In the genomic region with DNA sequence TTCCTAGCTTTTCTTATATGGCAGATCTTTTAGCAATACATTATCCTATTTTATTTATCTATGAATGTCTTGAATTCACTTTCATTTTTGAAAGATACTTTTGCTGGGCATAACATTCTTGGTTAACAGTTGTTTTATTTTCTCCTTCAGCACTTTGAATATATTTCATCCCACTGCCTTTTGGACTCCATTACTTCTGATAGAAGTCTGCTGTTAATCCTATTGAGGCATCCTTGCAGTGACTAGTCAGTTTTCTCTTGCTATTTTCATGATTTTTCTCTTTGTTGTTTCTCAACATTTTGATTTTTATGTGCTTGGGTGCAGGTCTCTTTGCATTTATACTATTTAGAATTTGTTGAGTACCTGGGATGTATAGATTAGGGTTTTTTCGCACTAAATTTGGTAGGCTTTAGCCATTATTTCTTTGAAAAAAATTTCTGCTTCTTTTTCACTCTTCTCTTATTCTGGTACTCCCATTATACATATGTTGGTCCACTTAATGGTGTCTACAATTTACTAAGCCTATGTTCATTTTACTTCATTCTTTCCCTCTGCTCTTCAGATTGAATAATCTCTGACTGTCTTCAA, we compare ENCODE assay signal across 18 cellular contexts. TPM values are rescaled to one million over a fixed set of nuclear protein-coding genes. Genes with fewer than 3 reads are reported as not detected.
A peak's percentile ranks its signal among the peaks of the same experiment; 100 is the strongest.
DNase-seq lines count a peak whose midpoint lies in the region; ATAC-seq and TF ChIP-seq lines count a peak whose summit lies in the region.
"Had no signal": no experiment of that assay in that cellular context is flagged by ENCODE, and none has a peak within 500 bp of the region (broad histone marks: within the 10 kb centered on the region; RNA-seq: fewer than 3 reads in every experiment).

No MANE protein-coding gene starts in this region.

- H3K27ac ChIP-seq in GM23248: no peak overlapping the region
- H3K27ac ChIP-seq in foreskin keratinocyte: no peak overlapping the region
- H3K27ac ChIP-seq in esophagus squamous epithelium: no peak overlapping the region
- H3K27ac ChIP-seq: BLaER1 had no signal

- H3K36me3 ChIP-seq in GM23248 (ENCODE audit: low read depth) (no peaks in the 10 kb centered on the region), adipocyte (ENCODE audit: control insufficient read depth, insufficient read depth, low read length, severe bottlenecking) (no peaks in the 10 kb centered on the region), esophagus squamous epithelium (no peaks in the 10 kb centered on the region)

- no peak overlapping the region for H3K4me2 ChIP-seq in GM23248 (ENCODE audit: unreplicated experiment)
- H3K4me2 ChIP-seq: BLaER1 had no signal

- no peak overlapping the region for H3K4me3 ChIP-seq in GM23248
- H3K4me3 ChIP-seq in adipocyte (ENCODE audit: low read length): no peak overlapping the region
- H3K4me3 ChIP-seq in esophagus squamous epithelium: no peak overlapping the region
- H3K4me3 ChIP-seq: BLaER1 had no signal

- H3K79me2 ChIP-seq in GM23248 (ENCODE audit: insufficient read depth): no peaks in the 10 kb centered on the region

- TF ChIP-seq CTCF in foreskin keratinocyte (conservative IDR thresholded peaks at IDR 0.05) (no peak), esophagus squamous epithelium (IDR thresholded peaks at IDR 0.05) (no peak)

- H3K9me3 ChIP-seq in GM23248 (ENCODE audit: low read depth) (no peaks in the 10 kb centered on the region), adipocyte (ENCODE audit: control insufficient read depth, low read length) (peaks cover 46% of the 10 kb centered on the region), esophagus squamous epithelium (peaks cover 0 to 30% (median 7%) of the 10 kb centered on the region in 3 donors)

- H3K9me2 ChIP-seq in GM23248 (ENCODE audit: insufficient read depth): no peaks in the 10 kb centered on the region

- no peak for ATAC-seq in foreskin keratinocyte
- ATAC-seq in HG02970 (IDR thresholded peaks at IDR 0.05; ENCODE audit: low FRiP score, unreplicated experiment): no peak
- ATAC-seq: HCT116 had no signal

- in situ Hi-C loops in GM23248 (cut with MboI): no loop called here

- no peak for TF ChIP-seq POLR2A in esophagus squamous epithelium (IDR thresholded peaks at IDR 0.05)

- WGBS in GM23248 (ENCODE audit: low coverage in 1 of 2, low lambda C conversion rate in 2 of 2, missing lambda C conversion rate in 2 of 2), 2 experiments: 24 to 27% methylated on average over 1 of the region's 1 CpG
- WGBS in esophagus squamous epithelium, 2 donors: 47 to 100% methylated on average over 1 of the region's 1 CpG

- H3K4me1 ChIP-seq in GM23248 (ENCODE audit: insufficient read depth) (no peaks in the 10 kb centered on the region), adipocyte (ENCODE audit: control insufficient read depth, insufficient read depth, low read length) (no peaks in the 10 kb centered on the region), foreskin keratinocyte (no peaks in the 10 kb centered on the region), esophagus squamous epithelium (no peaks in the 10 kb centered on the region)

- peak; percentile 16 for DNase-seq in NCI-H748 (lab: John Stamatoyannopoulos, UW; ENCODE audit: unreplicated experiment)
- no peak for DNase-seq in NCI-H748 treated with DMSO at 0.1 percent for 48 hours (lab: John Stamatoyannopoulos, UW)
- peak; percentile 9 for DNase-seq in GM23248
- DNase-seq in adipocyte (ENCODE audit: low read depth): peak; percentile 3
- DNase-seq in foreskin keratinocyte: peak; percentile 1
- no peak for DNase-seq in GM19238 (ENCODE audit: insufficient read length, low spot score)
- DNase-seq in esophagus squamous epithelium (lab: John Stamatoyannopoulos, UW): no peak
- DNase-seq: 8988T; CD4-positive, alpha-beta memory T cell; DMS 273 treated with DMSO at 0.1 percent for 48 hours; DMS79; GDM1; GOT3; H7 had no signal

- H4K20me1 ChIP-seq in GM23248 (ENCODE audit: insufficient read depth): no peaks in the 10 kb centered on the region

- no peaks in the 10 kb centered on the region for H3F3A ChIP-seq in GM23248 (ENCODE audit: insufficient read depth)

- intact Hi-C loops in esophagus squamous epithelium (cut with DNase I): no loop called here

- H3K9ac ChIP-seq in GM23248 (no peak overlapping the region), adipocyte (ENCODE audit: low read length) (no peak overlapping the region)
- H3K9ac ChIP-seq: BLaER1 had no signal

- H2AFZ ChIP-seq in GM23248: no peak overlapping the region

- H3K27me3 ChIP-seq in GM23248 (replicated peaks; ENCODE audit: insufficient read depth) (no peaks in the 10 kb centered on the region), adipocyte (replicated peaks; ENCODE audit: control insufficient read depth, insufficient read depth, low read length) (no peaks in the 10 kb centered on the region), foreskin keratinocyte (no peaks in the 10 kb centered on the region), esophagus squamous epithelium (peaks cover 0 to 17% (median 0%) of the 10 kb centered on the region in 4 donors)
- H3K27me3 ChIP-seq: BLaER1 had no signal

RNA-seq across cellular contexts. Expression of a gene that starts 53.2 kb away (rescaled TPM):
- total RNA-seq in GM23248 (2014; rRNA removed; shearing (Covaris generic)): not detected in 2 replicates
- polyA plus RNA-seq in GM23248 (2016; fragmentation: Nextera tagmentation; extraction: Ambion mirVana): not detected in 2 replicates
- 28.3 and 34.0 TPM in 2 replicates for total RNA-seq in foreskin keratinocyte
- 28.1 and 29.4 TPM in 2 replicates for polyA plus RNA-seq in foreskin keratinocyte
- total RNA-seq in esophagus squamous epithelium: 1 to 10 TPM in 1 of 4 donors, under 1 TPM in 3; 0.13 to 2.5 (median 0.32) TPM
- total RNA-seq: CD4-positive, alpha-beta memory T cell had no signal
- polyA plus RNA-seq: AG04450; CD4-positive, alpha-beta memory T cell had no signal

Comparison
In these comparisons a context has a peak if more than half of its experiments do, and no peak if none do; other contexts are left out.
1. DNase-seq: peak in NCI-H748 (single experiment), GM23248 (single experiment), adipocyte (single experiment) and foreskin keratinocyte (2 of 2); none in NCI-H748 treated with DMSO at 0.1 percent for 48 hours (single experiment), GM19238 (single experiment) and esophagus squamous epithelium (single experiment).